In genomic region chr7:150668472-150668911, GRCh38 we compare ENCODE assay signal across 8 cellular contexts.
DNase-seq lines count a peak whose midpoint lies in the region; ATAC-seq lines count a peak whose summit lies in the region.

No MANE protein-coding gene starts in this region.

- DNase-seq in activated T-cell treated with anti-CD3 and anti-CD28 coated beads, Interleukin-2, amount 50 U/mL, for 48 hours: peak; percentile 66 to 74
- peak; percentile 35 to 63 for DNase-seq in stimulated activated CD8-positive, alpha-beta memory T cell treated with anti-CD3 and anti-CD28 coated beads, Interleukin-7, amount 100 ng/mL, for 48 hours (ENCODE audit: extremely low read depth in 1 of 2, low read depth in 1 of 2)
- no peak for DNase-seq in NCI-H774 (lab: John Stamatoyannopoulos, UW)
- no peak for DNase-seq in caudate nucleus (lab: John Stamatoyannopoulos, UW)
- DNase-seq in NCI-H2227 (lab: John Stamatoyannopoulos, UW; ENCODE audit: unreplicated experiment): no peak
- DNase-seq in 8988T: no peak

- no peak overlapping the region for H3K27ac ChIP-seq in caudate nucleus (ENCODE audit: low read depth, low read length)

- ATAC-seq in GM19372 (IDR thresholded peaks at IDR 0.05; ENCODE audit: low read depth, unreplicated experiment) (peak; percentile 70), HG03196 (IDR thresholded peaks at IDR 0.05; ENCODE audit: unreplicated experiment) (peak; percentile 77)

Comparison
In these comparisons a context has a peak if more than half of its experiments do, and no peak if none do; other contexts are left out.
1. DNase-seq: peak in activated T-cell treated with anti-CD3 and anti-CD28 coated beads, Interleukin-2, amount 50 U/mL, for 48 hours (2 of 2) and stimulated activated CD8-positive, alpha-beta memory T cell treated with anti-CD3 and anti-CD28 coated beads, Interleukin-7, amount 100 ng/mL, for 48 hours (2 of 2); none in NCI-H774 (single experiment), caudate nucleus (0 of 61), NCI-H2227 (single experiment) and 8988T (single experiment).